In the genomic region with DNA sequence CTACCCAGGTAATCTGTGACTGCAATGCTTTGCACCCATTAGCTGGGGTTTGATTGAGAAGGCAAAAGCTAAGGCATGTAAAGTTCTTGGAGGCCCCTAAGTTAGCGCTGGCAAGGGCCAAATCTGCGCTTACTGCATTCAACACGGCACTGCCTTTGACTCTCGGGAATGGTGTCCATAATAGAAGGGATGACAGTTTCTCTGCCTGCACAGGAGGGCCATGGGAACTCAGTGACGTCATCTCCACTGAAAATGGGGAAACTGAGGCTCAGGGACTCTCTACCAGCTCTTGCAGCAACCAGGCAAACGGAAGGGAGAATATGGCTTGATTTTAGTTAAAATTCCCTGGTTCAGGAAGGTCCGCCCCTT, we compare ENCODE assay signal across 8 cellular contexts. TPM values are rescaled to one million over a fixed set of nuclear protein-coding genes. Genes with fewer than 3 reads are reported as not detected.
DNase-seq lines count a peak whose midpoint lies in the region; ATAC-seq and TF ChIP-seq lines count a peak whose summit lies in the region.

No MANE protein-coding gene starts in this region.

- H3K27ac Mint-ChIP-seq in T-helper 2 cell treated with Interferon-gamma antibody and Interleukin-4, amounts not matched to agents 5 μg/mL and 100 μg/mL, for 36 hours, result peak overlapping the region; percentile 100
- H3K27ac Mint-ChIP-seq in activated naive CD8-positive, alpha-beta T cell treated with anti-CD3 and anti-CD28 coated beads, Interleukin-2, amount 50 U/mL, for 24 hours, result peak overlapping the region; percentile 99

- H3K4me1 ChIP-seq in thymus (ENCODE audit: control insufficient read depth, insufficient read depth, low read length), result peaks cover 13% of the 10 kb centered on the region

- TF ChIP-seq CTCF in kidney epithelial cell (IDR thresholded peaks at IDR 0.05; ENCODE audit: insufficient read depth, low read length, poor library complexity, severe bottlenecking), result no peak

- H3K9me3 Mint-ChIP-seq in T-helper 2 cell treated with Interferon-gamma antibody and Interleukin-4, amounts not matched to agents 5 μg/mL and 100 μg/mL, for 36 hours, result no peaks in the 10 kb centered on the region
- H3K9me3 Mint-ChIP-seq in activated naive CD8-positive, alpha-beta T cell treated with anti-CD3 and anti-CD28 coated beads, Interleukin-2, amount 50 U/mL, for 24 hours, result no peaks in the 10 kb centered on the region

- no peaks in the 10 kb centered on the region for H3K9me3 ChIP-seq in thymus (ENCODE audit: control insufficient read depth)

- H3K27me3 ChIP-seq in kidney epithelial cell (ENCODE audit: control insufficient read depth, insufficient read depth, low read length), result no peaks in the 10 kb centered on the region
- H3K27me3 ChIP-seq in thymus (ENCODE audit: control insufficient read depth, insufficient read depth), result no peaks in the 10 kb centered on the region

- H3K36me3 ChIP-seq in kidney epithelial cell (ENCODE audit: control insufficient read depth, insufficient read depth, low read length), result peaks cover 2% of the 10 kb centered on the region
- no peaks in the 10 kb centered on the region for H3K36me3 ChIP-seq in thymus (ENCODE audit: control insufficient read depth, insufficient read depth)

- no peaks in the 10 kb centered on the region for H3K27me3 Mint-ChIP-seq in T-helper 2 cell treated with Interferon-gamma antibody and Interleukin-4, amounts not matched to agents 5 μg/mL and 100 μg/mL, for 36 hours (ENCODE audit: low read depth)
- H3K27me3 Mint-ChIP-seq in activated naive CD8-positive, alpha-beta T cell treated with anti-CD3 and anti-CD28 coated beads, Interleukin-2, amount 50 U/mL, for 24 hours, result no peaks in the 10 kb centered on the region

- no peak for ATAC-seq in activated naive CD8-positive, alpha-beta T cell treated with anti-CD3 and anti-CD28 coated beads, Interleukin-2, amount 50 U/mL, for 24 hours

- peak overlapping the region; percentile 99 for H3K27ac ChIP-seq in thymus (ENCODE audit: low read depth)

- H3K36me3 Mint-ChIP-seq in T-helper 2 cell treated with Interferon-gamma antibody and Interleukin-4, amounts not matched to agents 5 μg/mL and 100 μg/mL, for 36 hours (ENCODE audit: low read depth), result peaks cover 6% of the 10 kb centered on the region
- peaks cover 2% of the 10 kb centered on the region for H3K36me3 Mint-ChIP-seq in activated naive CD8-positive, alpha-beta T cell treated with anti-CD3 and anti-CD28 coated beads, Interleukin-2, amount 50 U/mL, for 24 hours (ENCODE audit: low read depth)

- peaks cover 37% of the 10 kb centered on the region for H3K4me1 Mint-ChIP-seq in T-helper 2 cell treated with Interferon-gamma antibody and Interleukin-4, amounts not matched to agents 5 μg/mL and 100 μg/mL, for 36 hours (ENCODE audit: low read depth)
- H3K4me1 Mint-ChIP-seq in activated naive CD8-positive, alpha-beta T cell treated with anti-CD3 and anti-CD28 coated beads, Interleukin-2, amount 50 U/mL, for 24 hours, result peaks cover 43% of the 10 kb centered on the region

- DNase-seq in T-helper 2 cell treated with Interferon-gamma antibody and Interleukin-4, amounts not matched to agents 5 μg/mL and 100 μg/mL, for 36 hours (ENCODE audit: low spot score), result no peak
- DNase-seq in T-helper 2 cell, result no peak
- DNase-seq in activated naive CD8-positive, alpha-beta T cell treated with anti-CD3 and anti-CD28 coated beads, Interleukin-2, amount 50 U/mL, for 24 hours, result no peak
- no peak for DNase-seq in kidney epithelial cell (ENCODE audit: low read depth)
- no peak for DNase-seq in NCI-H748 treated with DMSO at 0.1 percent for 48 hours (lab: John Stamatoyannopoulos, UW)
- DNase-seq in KG1 (lab: John Stamatoyannopoulos, UW), result no peak
- DNase-seq in stimulated activated CD4-positive, alpha-beta T cell treated with anti-CD3 and anti-CD28 coated beads, Interleukin-2, amount 100 ng/mL, for 24 hours, result no peak

- 27% methylated on average over 7 of the region's 7 CpGs for WGBS in thymus

- peak overlapping the region; percentile 61 for H3K4me3 ChIP-seq in kidney epithelial cell (ENCODE audit: low read depth, low read length)
- H3K4me3 ChIP-seq in thymus (ENCODE audit: low read length), result peak overlapping the region; percentile 67

- H3K4me3 Mint-ChIP-seq in T-helper 2 cell treated with Interferon-gamma antibody and Interleukin-4, amounts not matched to agents 5 μg/mL and 100 μg/mL, for 36 hours, result peak overlapping the region; percentile 98
- H3K4me3 Mint-ChIP-seq in activated naive CD8-positive, alpha-beta T cell treated with anti-CD3 and anti-CD28 coated beads, Interleukin-2, amount 50 U/mL, for 24 hours, result peak overlapping the region; percentile 88

RNA-seq across cellular contexts. Expression of a gene that starts 0.5 kb away (rescaled TPM):
- total RNA-seq in kidney epithelial cell, result 7.7 and 8.8 TPM in 2 replicates
- 6.6 TPM for polyA plus RNA-seq in thymus

RNA-seq across cellular contexts. Expression of a gene that starts 8.5 kb away (rescaled TPM):
- total RNA-seq in kidney epithelial cell, result 3.0 and 3.6 TPM in 2 replicates
- polyA plus RNA-seq in thymus, result 1.0 TPM

RNA-seq across cellular contexts. Expression of a gene that starts 13.7 kb away (rescaled TPM):
- total RNA-seq in kidney epithelial cell, result not detected in 2 replicates
- 380 TPM for polyA plus RNA-seq in thymus

RNA-seq across cellular contexts. Expression of a gene that starts 20.3 kb away (rescaled TPM):
- total RNA-seq in kidney epithelial cell, result not detected in 2 replicates
- 5.4 TPM for polyA plus RNA-seq in thymus

RNA-seq across cellular contexts. Expression of a gene that starts 35.9 kb away (rescaled TPM):
- total RNA-seq in kidney epithelial cell, result 8.1 and 14.2 TPM in 2 replicates
- polyA plus RNA-seq in thymus, result 4.3 TPM
